1 cellular context compared by ENCODE assay signal in the genomic region with DNA sequence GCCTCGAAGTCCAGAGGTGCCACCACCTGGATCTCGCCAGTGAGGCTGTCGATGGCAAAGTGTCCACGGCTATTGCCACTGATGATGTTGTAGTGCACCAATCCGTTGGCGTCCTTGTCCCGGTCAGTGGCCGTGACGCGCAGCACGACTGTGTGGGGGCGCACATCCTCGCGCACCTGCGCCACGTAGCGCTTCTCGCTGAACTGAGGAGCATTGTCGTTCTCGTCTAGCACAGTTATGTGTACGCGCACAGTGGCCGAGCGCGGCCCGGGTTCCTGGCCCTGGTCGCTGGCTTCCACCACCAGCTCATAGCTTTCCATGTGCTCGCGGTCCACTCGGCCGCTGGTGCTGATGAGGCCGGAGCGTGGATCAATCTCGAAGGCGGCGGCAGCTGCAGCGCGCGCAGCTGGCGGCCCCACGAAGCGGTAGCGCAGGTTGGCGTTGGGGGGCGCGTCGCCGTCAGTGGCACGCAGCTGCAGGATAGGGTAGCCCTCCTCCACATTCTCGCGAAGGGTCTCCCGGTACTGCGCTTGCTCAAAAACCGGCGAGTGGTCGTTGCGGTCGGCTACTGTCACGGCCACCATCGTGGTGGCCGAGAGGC.
TF ChIP-seq lines count a peak whose summit lies in the region.

No MANE protein-coding gene starts in this region.

TF ChIP-seq in IMR-90, 13 proteins besides CTCF, POLR2A, EP300 and RAD21:
- TF ChIP-seq, protein P1, sequence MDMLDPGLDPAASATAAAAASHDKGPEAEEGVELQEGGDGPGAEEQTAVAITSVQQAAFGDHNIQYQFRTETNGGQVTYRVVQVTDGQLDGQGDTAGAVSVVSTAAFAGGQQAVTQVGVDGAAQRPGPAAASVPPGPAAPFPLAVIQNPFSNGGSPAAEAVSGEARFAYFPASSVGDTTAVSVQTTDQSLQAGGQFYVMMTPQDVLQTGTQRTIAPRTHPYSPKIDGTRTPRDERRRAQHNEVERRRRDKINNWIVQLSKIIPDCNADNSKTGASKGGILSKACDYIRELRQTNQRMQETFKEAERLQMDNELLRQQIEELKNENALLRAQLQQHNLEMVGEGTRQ (IDR thresholded peaks at IDR 0.05; ENCODE audit: low read depth, low read length) = no peak
